ENCODE assay signal across 8 cellular contexts in the genomic region with DNA sequence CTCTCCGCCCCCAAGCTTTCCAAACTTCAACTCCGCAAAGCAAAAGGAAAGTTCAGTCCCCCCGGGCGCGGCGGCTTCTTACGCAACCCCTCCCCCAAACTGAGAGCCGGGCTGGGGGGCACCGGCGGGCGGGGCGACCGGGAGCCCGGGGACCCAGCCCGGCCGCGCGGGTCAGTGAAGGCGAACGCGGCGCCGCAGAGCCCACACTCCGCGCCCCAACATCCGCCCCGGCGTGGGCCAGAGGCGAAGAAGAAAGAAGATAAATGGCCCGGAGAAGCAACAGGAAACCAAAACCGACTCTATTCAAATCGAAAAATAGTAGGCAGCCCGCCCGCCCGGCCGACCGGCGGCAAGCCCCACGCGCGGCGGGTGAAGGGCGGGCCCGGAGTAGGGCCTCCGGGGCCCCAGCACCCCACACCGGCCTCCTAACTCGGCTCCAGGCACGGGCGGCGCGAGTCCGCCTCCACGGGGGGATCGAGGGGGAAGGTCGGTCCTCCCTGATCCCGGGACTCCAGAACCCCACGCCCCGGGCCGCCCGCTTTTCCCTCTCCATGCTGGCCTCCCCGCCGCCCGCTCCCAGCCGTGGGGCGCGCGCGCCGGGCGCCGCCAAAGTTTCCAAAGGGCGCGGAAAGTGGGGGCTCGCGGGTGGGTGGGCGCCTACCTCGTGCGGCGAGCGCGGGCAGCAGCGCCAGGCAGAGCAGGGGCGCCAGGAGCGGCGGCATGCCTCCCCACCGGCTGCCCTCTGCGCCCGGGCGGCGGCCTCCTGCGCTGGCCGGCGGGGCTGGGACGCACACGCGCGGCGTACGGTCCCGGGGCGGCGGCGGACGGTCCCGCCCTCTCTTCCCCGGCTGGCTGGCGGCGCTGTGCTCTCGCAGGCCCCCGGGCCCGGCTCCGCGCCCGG. TPM values are rescaled to one million over a fixed set of nuclear protein-coding genes. Genes with fewer than 3 reads are reported as not detected.
DNase-seq lines count a peak whose midpoint lies in the region; ATAC-seq, FAIRE-seq and TF ChIP-seq lines count a peak whose summit lies in the region.

No MANE protein-coding gene starts in this region.

- no peaks in the 10 kb centered on the region for H3K9me3 Mint-ChIP-seq in astrocyte (ENCODE audit: unreplicated experiment)

- H3K27ac ChIP-seq in astrocyte (ENCODE audit: low read depth, low read length) (peak overlapping the region; percentile 12), layer of hippocampus (ENCODE audit: low read depth, low read length) (peak overlapping the region; percentile 94)

- H3K36me3 ChIP-seq in astrocyte (ENCODE audit: insufficient read depth, low read length), result no peaks in the 10 kb centered on the region

- peaks cover 8% of the 10 kb centered on the region for H3K36me3 Mint-ChIP-seq in astrocyte (ENCODE audit: low read depth, unreplicated experiment)

- no peak for DNase-seq in GM18507 (ENCODE audit: extremely low spot score, insufficient read length, low read depth)
- peak; percentile 33 for DNase-seq in T follicular helper cell (ENCODE audit: low read depth)
- no peak for DNase-seq in astrocyte (ENCODE audit: low read depth)
- DNase-seq in stimulated activated CD8-positive, alpha-beta memory T cell treated with anti-CD3 and anti-CD28 coated beads, Interleukin-2, amount 100 ng/mL, for 48 hours (ENCODE audit: low read depth in 2 of 2), result peak; percentile 52 to 57
- no peak for DNase-seq in NCI-H774 (lab: John Stamatoyannopoulos, UW)

- peak overlapping the region; percentile 96 for H3K4me2 ChIP-seq in astrocyte (ENCODE audit: low read length)

- peak overlapping the region; percentile 90 for H3K4me3 Mint-ChIP-seq in astrocyte (ENCODE audit: unreplicated experiment)

- H3K9me3 ChIP-seq in astrocyte (ENCODE audit: insufficient read depth, low read depth, low read length), result no peaks in the 10 kb centered on the region

- no peak for TF ChIP-seq CTCF in astrocyte (IDR thresholded peaks at IDR 0.05; ENCODE audit: insufficient read depth, low read depth, low read length)

- H3K4me3 ChIP-seq in astrocyte (ENCODE audit: insufficient read depth, low read depth, low read length), result peak overlapping the region; percentile 70

- no peaks in the 10 kb centered on the region for H3K4me1 Mint-ChIP-seq in astrocyte (ENCODE audit: low read depth, unreplicated experiment)

- peak overlapping the region; percentile 47 for H3K27ac Mint-ChIP-seq in astrocyte (ENCODE audit: unreplicated experiment)

- FAIRE-seq in GM18507 (lab: Jason Lieb, UNC) (peak; percentile 75), astrocyte (lab: Jason Lieb, UNC) (no peak)

- peaks cover 44% of the 10 kb centered on the region for H4K20me1 ChIP-seq in astrocyte (ENCODE audit: insufficient read depth, low read length)

- no peaks in the 10 kb centered on the region for H3K27me3 Mint-ChIP-seq in astrocyte (ENCODE audit: low read depth, unreplicated experiment)

- H2AFZ ChIP-seq in astrocyte (ENCODE audit: low read depth, low read length), result peak overlapping the region; percentile 47

- H3K9ac ChIP-seq in astrocyte (ENCODE audit: low read length), result peak overlapping the region; percentile 77

- H3K27me3 ChIP-seq in astrocyte (ENCODE audit: insufficient read depth, low read length) (no peaks in the 10 kb centered on the region), layer of hippocampus (ENCODE audit: control insufficient read depth, insufficient read depth, low read length) (no peaks in the 10 kb centered on the region)

- ATAC-seq in HG02943 (IDR thresholded peaks at IDR 0.05; ENCODE audit: low read depth, unreplicated experiment) (peak; percentile 12), GM21447 (IDR thresholded peaks at IDR 0.05; ENCODE audit: unreplicated experiment) (no peak)

- H3K79me2 ChIP-seq in astrocyte (ENCODE audit: insufficient read depth, low read length), result peaks cover 40% of the 10 kb centered on the region

- H3K4me1 ChIP-seq in astrocyte (ENCODE audit: insufficient read depth, low read length), result peaks cover 30% of the 10 kb centered on the region

RNA-seq across cellular contexts. Expression of a gene that starts 0.5 kb away (rescaled TPM):
- 34.1 and 35.5 TPM in 2 replicates for total RNA-seq in astrocyte

Comparison
In these comparisons a context has a peak if more than half of its experiments do, and no peak if none do; other contexts are left out.
1. DNase-seq: peak in T follicular helper cell (single experiment) and stimulated activated CD8-positive, alpha-beta memory T cell treated with anti-CD3 and anti-CD28 coated beads, Interleukin-2, amount 100 ng/mL, for 48 hours (2 of 2); none in GM18507 (single experiment), astrocyte (single experiment) and NCI-H774 (single experiment).